In genomic region chr3:180755553-180755952, GRCh38 we compare ENCODE assay signal across 24 cellular contexts.
A peak's percentile ranks its signal among the peaks of the same experiment; 100 is the strongest.
DNase-seq lines count a peak whose midpoint lies in the region; FAIRE-seq and TF ChIP-seq lines count a peak whose summit lies in the region.
"Had no signal": no experiment of that assay in that cellular context is flagged by ENCODE, and none has a peak within 500 bp of the region (broad histone marks: within the 10 kb centered on the region; RNA-seq: fewer than 3 reads in every experiment).

No MANE protein-coding gene starts in this region.

- no peaks in the 10 kb centered on the region for H3K79me1 ChIP-seq in H1 (ENCODE audit: low read depth, low read length)

- no peak for TF ChIP-seq POLR2A in H1 (IDR thresholded peaks at IDR 0.05; ENCODE audit: control extremely low read depth in 1 of 2, low read depth in 2 of 2, low read length in 2 of 2)
- TF ChIP-seq POLR2A in spleen (IDR thresholded peaks at IDR 0.05) = no peak

- TF ChIP-seq CTCF in H1 (IDR thresholded peaks at IDR 0.05; ENCODE audit: control extremely low read depth in 1 of 3, insufficient read depth in 1 of 3, low read depth in 1 of 3, low read length in 3 of 3) (no peak), spleen (IDR thresholded peaks at IDR 0.05 in 8 of 11, conservative IDR thresholded peaks at IDR 0.05 in 3 of 11) (no peak)

- no peak overlapping the region for H2BK15ac ChIP-seq in H1 (ENCODE audit: low read length)

- H3K27ac ChIP-seq in HUES48 (ENCODE audit: low read depth, low read length) = peak overlapping the region; percentile 8
- no peak overlapping the region for H3K27ac ChIP-seq in H1 (ENCODE audit: low read depth, low read length)
- H3K27ac ChIP-seq in spleen = no peak overlapping the region
- H3K27ac ChIP-seq: GM23248 had no signal

- DNase-seq in H1 (ENCODE audit: low read depth in 1 of 2, low spot score in 2 of 2) (no peak), iPS-NIHi7 (ENCODE audit: extremely low spot score) (peak; percentile 44), SKM-1 (lab: John Stamatoyannopoulos, UW; ENCODE audit: unreplicated experiment) (no peak), NCI-H2171 treated with DMSO at 0.1 percent for 48 hours (lab: John Stamatoyannopoulos, UW) (no peak), spleen (no peak)
- no peak for DNase-seq in activated CD8-positive, alpha-beta memory T cell treated with anti-CD3 and anti-CD28 coated beads for 24 hours
- DNase-seq: ACHN; BE2C; C1 segment of cervical spinal cord; CD4-positive, CD25-positive, alpha-beta regulatory T cell; CD8-positive, alpha-beta memory T cell; COR-L47; DMS 273 treated with DMSO at 0.1 percent for 48 hours; DMS53; DND-41; EL; GM23248; IMR-90 had no signal

- H3K36me3 ChIP-seq in HUES48 (ENCODE audit: control insufficient read depth, insufficient read depth, low read length) (no peaks in the 10 kb centered on the region), H1 (ENCODE audit: control insufficient read depth in 2 of 4, insufficient read depth in 4 of 4, low read length in 3 of 4) (no peaks in the 10 kb centered on the region), spleen (no peaks in the 10 kb centered on the region)
- H3K36me3 ChIP-seq: BE2C, HAP-1 had no signal

- H2AK5ac ChIP-seq in H1 (ENCODE audit: low read depth, low read length) = no peak overlapping the region

- no peak overlapping the region for H2BK5ac ChIP-seq in H1 (ENCODE audit: low read depth, low read length)

- H3K23ac ChIP-seq in H1 (ENCODE audit: insufficient read length) = no peak overlapping the region

- CTCF ChIA-PET in H1 (lab: Charles Lee; ENCODE audit: partially characterized antibody) = no interaction called here

- H3K27me3 ChIP-seq in HUES48 (ENCODE audit: control insufficient read depth, insufficient read depth, low read length) (no peaks in the 10 kb centered on the region), H1 (replicated peaks in 1 of 4; ENCODE audit: control insufficient read depth in 3 of 4, extremely low read depth in 1 of 4, insufficient read depth in 3 of 4, low read length in 3 of 4) (peaks cover 0 to 2% (median 0%) of the 10 kb centered on the region in 4 experiments; a peak in 1 of 7 replicates), spleen (replicated peaks in 1 of 7) (no peaks in the 10 kb centered on the region)
- H3K27me3 ChIP-seq: BE2C had no signal

- no peak overlapping the region for H3K9ac ChIP-seq in HUES48 (ENCODE audit: low read depth, low read length)
- no peak overlapping the region for H3K9ac ChIP-seq in H1 (replicated peaks in 1 of 4; ENCODE audit: extremely low read depth in 1 of 4, low read depth in 3 of 4, low read length in 3 of 4)
- H3K9ac ChIP-seq: GM23248 had no signal

- no peak for FAIRE-seq in H1 (lab: Jason Lieb, UNC)
- FAIRE-seq: A204.1, GM12878, GM19239, K562 had no signal

- H4K91ac ChIP-seq in H1 (replicated peaks; ENCODE audit: insufficient read length, low read length) = no peak overlapping the region

- H3K4ac ChIP-seq in H1 (replicated peaks; ENCODE audit: insufficient read length, low read depth, low read length) = no peak overlapping the region

- H3K79me2 ChIP-seq in H1 (ENCODE audit: control insufficient read depth in 1 of 2, insufficient read depth in 2 of 2, low read length in 2 of 2) = no peaks in the 10 kb centered on the region

- no peak overlapping the region for H3K56ac ChIP-seq in H1 (replicated peaks; ENCODE audit: insufficient read length, low read depth, low read length)

- H2AFZ ChIP-seq in H1 (ENCODE audit: low read length) = no peak overlapping the region
- H2AFZ ChIP-seq: GM23248 had no signal

- POLR2A ChIA-PET in H1 (lab: Charles Lee; ENCODE audit: partially characterized antibody) = no interaction called here

- H3K23me2 ChIP-seq in H1 (ENCODE audit: low read depth, low read length) = no peaks in the 10 kb centered on the region

- no peak overlapping the region for H4K8ac ChIP-seq in H1 (ENCODE audit: extremely low read depth, insufficient read depth, low read length)

- no peak overlapping the region for H3K14ac ChIP-seq in H1 (ENCODE audit: insufficient read length)

- H4K20me1 ChIP-seq in H1 (replicated peaks in 1 of 2; ENCODE audit: control insufficient read depth in 1 of 2, insufficient read depth in 2 of 2, low read length in 2 of 2) = no peaks in the 10 kb centered on the region

- H3K4me1 ChIP-seq in HUES48 (ENCODE audit: control insufficient read depth, insufficient read depth, low read length) = peaks cover 23% of the 10 kb centered on the region
- H3K4me1 ChIP-seq in H1 (replicated peaks in 1 of 4; ENCODE audit: control insufficient read depth in 3 of 4, insufficient read depth in 4 of 4, low read length in 3 of 4) = peaks cover 0 to 4% (median 1%) of the 10 kb centered on the region in 4 experiments; a peak in 3 of 7 replicates
- H3K4me1 ChIP-seq in spleen = no peaks in the 10 kb centered on the region
- H3K4me1 ChIP-seq: BE2C had no signal

- H2BK120ac ChIP-seq in H1 (replicated peaks; ENCODE audit: low read depth, low read length) = no peak overlapping the region

- TF ChIP-seq EP300 in H1 (IDR thresholded peaks at IDR 0.05; ENCODE audit: borderline replicate concordance in 1 of 2, low read depth in 2 of 2, low read length in 2 of 2) = no peak

- no peak overlapping the region for H2BK12ac ChIP-seq in H1 (ENCODE audit: low read depth, low read length)

- no peak overlapping the region for H2BK20ac ChIP-seq in H1 (ENCODE audit: low read length)

- H4K5ac ChIP-seq in H1 (ENCODE audit: insufficient read length, low read depth, low read length) = no peak overlapping the region

- H3K4me3 ChIP-seq in HUES48 (ENCODE audit: low read depth, low read length) = no peak overlapping the region
- H3K4me3 ChIP-seq in H1 (ENCODE audit: extremely low read depth in 1 of 4, insufficient read depth in 2 of 4, low read depth in 3 of 4, low read length in 4 of 4) = no peak overlapping the region
- no peak overlapping the region for H3K4me3 ChIP-seq in spleen
- H3K4me3 ChIP-seq: GM12878, GM23248, HAP-1, K562 had no signal

- H3K18ac ChIP-seq in H1 (ENCODE audit: extremely low read depth, low read length) = no peak overlapping the region

- 6% methylated on average over 2 of the region's 2 CpGs; no CpG with 5 or more reads in 1 of the 2 experiments for WGBS in H1 (ENCODE audit: extremely low coverage in 1 of 2, insufficient coverage in 1 of 2, insufficient read length in 1 of 2, insufficient replicate concordance in 2 of 2, low coverage in 1 of 2, low lambda C conversion rate in 2 of 2, missing lambda C conversion rate in 1 of 2), 2 experiments
- WGBS in spleen, 5 donors = 59 to 73% (median 68%) methylated on average over 2 of the region's 2 CpGs

- intact Hi-C loops in spleen (cut with DNase I; ENCODE audit: low total_unique reads) = no loop called here

- no peaks in the 10 kb centered on the region for H3K9me3 ChIP-seq in HUES48 (ENCODE audit: control insufficient read depth, insufficient read depth, low read length)
- no peaks in the 10 kb centered on the region for H3K9me3 ChIP-seq in H1 (ENCODE audit: insufficient read depth in 2 of 2, low read depth in 1 of 2, low read length in 1 of 2)
- peaks cover 0 to 16% (median 5%) of the 10 kb centered on the region in 8 donors for H3K9me3 ChIP-seq in spleen
- H3K9me3 ChIP-seq: BE2C, HAP-1 had no signal

- no peak for TF ChIP-seq RAD21 in H1 (IDR thresholded peaks at IDR 0.05 in 1 of 2, conservative IDR thresholded peaks at IDR 0.05 in 1 of 2; ENCODE audit: low read depth in 2 of 2, low read length in 2 of 2)

- H3K4me2 ChIP-seq in H1 (ENCODE audit: insufficient read depth in 1 of 2, low read depth in 2 of 2, low read length in 2 of 2) = no peak overlapping the region

TF ChIP-seq in H1, 55 proteins besides CTCF, POLR2A, EP300 and RAD21:
- no peak for TF ChIP-seq HDAC2 (IDR thresholded peaks at IDR 0.05; ENCODE audit: borderline replicate concordance in 1 of 2, low read depth in 2 of 2, low read length in 2 of 2)
- TF ChIP-seq SP1 (IDR thresholded peaks at IDR 0.05; ENCODE audit: low read depth, low read length) = no peak
- TF ChIP-seq TEAD4 (IDR thresholded peaks at IDR 0.05; ENCODE audit: low read depth, low read length) = 0 out of 2 replicates have a peak, but pooled peaks have one; percentile 28
TF ChIP-seq in H1: peak in this region for 1.
